ENCODE assay signal across 17 cellular contexts in genomic region chrX:103756736-103757135, GRCh38. TPM values are rescaled to one million over a fixed set of nuclear protein-coding genes. Genes with fewer than 3 reads are reported as not detected.
"Had no signal": no experiment of that assay in that cellular context is flagged by ENCODE, and none has a peak within 500 bp of the region (broad histone marks: within the 10 kb centered on the region; RNA-seq: fewer than 3 reads in every experiment).

No MANE protein-coding gene starts in this region.

- ATAC-seq: left lung; pancreas; stimulated activated naive B cell treated with anti-CD40 and anti-IgM and Interleukin-4, amounts not matched to agents 10 μg/mL and 1 μg/mL and 100 μg/mL, for 72 hours had no signal

- H3K36me3 ChIP-seq: cardiac muscle cell, left lung, pancreas, uterus had no signal

- DNase-seq: activated CD4-positive, alpha-beta memory T cell treated with anti-CD3 and anti-CD28 coated beads for 36 hours; activated CD4-positive, alpha-beta T cell treated with anti-CD3 and anti-CD28 coated beads for 1 hour; activated naive CD4-positive, alpha-beta T cell treated with anti-CD3 and anti-CD28 coated beads, Interleukin-2, amount 10 ng/mL, durations not matched to agents 7 days and 5 days; activated T-cell treated with anti-CD3 and anti-CD28 coated beads, Interleukin-2, amount 50 U/mL, for 24 hours; erythroblast; left lung; mammary epithelial cell; naive B cell; pancreas; retina; stimulated activated CD4-positive, alpha-beta T cell treated with anti-CD3 and anti-CD28 coated beads, Interleukin-2, amount 100 ng/mL, for 48 hours; stimulated activated naive B cell treated with anti-CD40 and anti-IgM and Interleukin-4, amounts not matched to agents 10 μg/mL and 1 μg/mL and 100 μg/mL, for 72 hours; tibial artery; uterus had no signal

- H3K4me3 ChIP-seq: cardiac muscle cell, left lung, pancreas, tibial artery, uterus had no signal

- H3K27ac Mint-ChIP-seq: activated CD4-positive, alpha-beta memory T cell treated with anti-CD3 and anti-CD28 coated beads for 36 hours; activated naive CD4-positive, alpha-beta T cell treated with anti-CD3 and anti-CD28 coated beads, Interleukin-2, amount 10 ng/mL, durations not matched to agents 7 days and 5 days; activated T-cell treated with anti-CD3 and anti-CD28 coated beads, Interleukin-2, amount 50 U/mL, for 24 hours; stimulated activated naive B cell treated with anti-CD40 and anti-IgM and Interleukin-4, amounts not matched to agents 10 μg/mL and 1 μg/mL and 100 μg/mL, for 72 hours had no signal

- H3K27ac ChIP-seq: cardiac muscle cell, left lung, pancreas, tibial artery, uterus, VCaP had no signal

- H3K27me3 ChIP-seq: cardiac muscle cell, left lung, pancreas, tibial artery, uterus had no signal

- H3K9me3 ChIP-seq: left lung, pancreas, uterus had no signal

- H3K4me3 Mint-ChIP-seq: activated CD4-positive, alpha-beta memory T cell treated with anti-CD3 and anti-CD28 coated beads for 36 hours; activated naive CD4-positive, alpha-beta T cell treated with anti-CD3 and anti-CD28 coated beads, Interleukin-2, amount 10 ng/mL, durations not matched to agents 7 days and 5 days; activated T-cell treated with anti-CD3 and anti-CD28 coated beads, Interleukin-2, amount 50 U/mL, for 24 hours; naive B cell; stimulated activated naive B cell treated with anti-CD40 and anti-IgM and Interleukin-4, amounts not matched to agents 10 μg/mL and 1 μg/mL and 100 μg/mL, for 72 hours had no signal

- H3K4me1 Mint-ChIP-seq: activated naive CD4-positive, alpha-beta T cell treated with anti-CD3 and anti-CD28 coated beads, Interleukin-2, amount 10 ng/mL, durations not matched to agents 7 days and 5 days; naive B cell; stimulated activated naive B cell treated with anti-CD40 and anti-IgM and Interleukin-4, amounts not matched to agents 10 μg/mL and 1 μg/mL and 100 μg/mL, for 72 hours had no signal

- H3K36me3 Mint-ChIP-seq: activated CD4-positive, alpha-beta memory T cell treated with anti-CD3 and anti-CD28 coated beads for 36 hours; activated naive CD4-positive, alpha-beta T cell treated with anti-CD3 and anti-CD28 coated beads, Interleukin-2, amount 10 ng/mL, durations not matched to agents 7 days and 5 days; naive B cell had no signal

- H3K4me1 ChIP-seq: left lung, pancreas, tibial artery, uterus had no signal

- H3K27me3 Mint-ChIP-seq: activated CD4-positive, alpha-beta memory T cell treated with anti-CD3 and anti-CD28 coated beads for 36 hours; activated naive CD4-positive, alpha-beta T cell treated with anti-CD3 and anti-CD28 coated beads, Interleukin-2, amount 10 ng/mL, durations not matched to agents 7 days and 5 days had no signal

RNA-seq across cellular contexts. Expression of gene PLP1, which starts 19.9 kb away (rescaled TPM):
- total RNA-seq: activated CD4-positive, alpha-beta memory T cell treated with anti-CD3 and anti-CD28 coated beads for 36 hours; mammary epithelial cell had no signal
- polyA plus RNA-seq: cardiac muscle cell had no signal

RNA-seq across cellular contexts. Expression of gene TMEM31, which starts 46.0 kb away (rescaled TPM):
- total RNA-seq: cardiac muscle cell, left lung, mammary epithelial cell, pancreas, skeletal muscle tissue had no signal
- polyA plus RNA-seq: mammary epithelial cell had no signal
